In the genomic region with DNA sequence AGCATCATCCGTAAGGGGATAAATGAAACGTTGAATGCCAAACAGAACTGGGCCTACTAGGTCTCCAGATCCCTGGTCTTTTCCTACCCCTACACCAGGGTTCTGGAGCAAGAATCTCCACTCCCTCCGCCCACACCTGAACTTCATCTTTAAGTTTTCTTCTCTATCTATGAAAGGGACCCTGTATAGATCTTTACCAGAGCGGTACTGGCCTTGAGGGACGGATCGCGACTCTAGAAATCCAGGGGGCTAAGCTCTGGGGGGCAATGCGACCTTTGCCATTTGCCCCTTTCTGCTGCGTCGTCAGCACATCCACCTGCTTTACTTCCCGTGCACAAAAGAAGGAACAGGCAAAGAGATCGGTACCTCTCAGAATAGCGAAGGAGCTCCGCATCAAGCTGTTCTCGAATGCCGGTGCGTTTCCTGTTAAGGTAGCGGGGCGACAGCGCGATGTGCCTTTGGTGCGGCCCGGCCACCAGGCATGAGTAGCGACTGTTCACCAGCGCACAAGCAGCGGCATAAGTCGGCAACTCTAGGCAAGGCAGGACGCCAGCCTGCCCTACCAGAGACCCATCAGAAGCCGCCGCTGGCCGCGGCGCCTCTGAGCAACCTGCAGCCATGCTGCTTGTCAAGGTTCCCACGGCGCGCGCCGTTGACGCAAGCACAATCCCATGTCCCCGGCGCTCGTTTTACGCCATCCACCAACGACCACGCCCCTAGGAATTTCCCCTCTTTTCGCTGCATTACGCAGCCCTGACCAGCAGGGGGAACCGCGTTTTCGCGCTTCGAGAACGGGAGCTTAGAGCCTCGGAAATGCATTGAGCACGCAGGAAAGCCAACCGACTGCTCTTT, we compare ENCODE assay signal across 8 cellular contexts. TPM values are rescaled to one million over a fixed set of nuclear protein-coding genes. Genes with fewer than 3 reads are reported as not detected.
DNase-seq lines count a peak whose midpoint lies in the region; ATAC-seq, FAIRE-seq and TF ChIP-seq lines count a peak whose summit lies in the region.

Gene POLR1F (minus strand): TSS at position 641 of the 852 bp plus-strand sequence. CDS start 21 bp downstream, at position 620.

- peak; percentile 98 for TF ChIP-seq POLR2A in GM18505 (IDR thresholded peaks at IDR 0.05; ENCODE audit: borderline replicate concordance, extremely low read depth, insufficient read depth, insufficient read length)

- peak within 1 kb of the TSS; percentile 97 for H3K9ac ChIP-seq in astrocyte (ENCODE audit: low read length)
- peak within 1 kb of the TSS; percentile 92 for H3K9ac ChIP-seq in rectal smooth muscle tissue (ENCODE audit: low read length)

- no peaks in the 10 kb centered on the region for H3K9me3 ChIP-seq in astrocyte (ENCODE audit: insufficient read depth, low read depth, low read length)
- no peaks in the 10 kb centered on the region for H3K9me3 ChIP-seq in aorta (ENCODE audit: control insufficient read depth, low read length)

- peak; percentile 94 for TF ChIP-seq CTCF in astrocyte (IDR thresholded peaks at IDR 0.05; ENCODE audit: insufficient read depth, low read depth, low read length)

- H3K27ac ChIP-seq in astrocyte (ENCODE audit: low read depth, low read length) (peak within 1 kb of the TSS; percentile 89), rectal smooth muscle tissue (ENCODE audit: low read depth, low read length) (peak within 1 kb of the TSS; percentile 72), aorta (ENCODE audit: low read depth in 1 of 2, low read length in 2 of 2) (peak within 1 kb of the TSS in 1 of 2 donors; percentile 38)

- H4K20me1 ChIP-seq in astrocyte (ENCODE audit: insufficient read depth, low read length): no peaks in the 10 kb centered on the region

- intact Hi-C loops in aorta (cut with DNase I): no loop called here

- no peaks in the 10 kb centered on the region for H3K9me3 Mint-ChIP-seq in T-helper 2 cell treated with Interferon-gamma antibody and Interleukin-4, amounts not matched to agents 5 μg/mL and 100 μg/mL, for 36 hours
- no peaks in the 10 kb centered on the region for H3K9me3 Mint-ChIP-seq in astrocyte (ENCODE audit: unreplicated experiment)

- no peaks in the 10 kb centered on the region for H3K27me3 ChIP-seq in astrocyte (ENCODE audit: insufficient read depth, low read length)
- no peaks in the 10 kb centered on the region for H3K27me3 ChIP-seq in rectal smooth muscle tissue (ENCODE audit: control insufficient read depth, insufficient read depth, low read length)
- no peaks in the 10 kb centered on the region for H3K27me3 ChIP-seq in aorta (ENCODE audit: control insufficient read depth in 1 of 2, insufficient read depth in 2 of 2, low read length in 1 of 2)

- H3K36me3 Mint-ChIP-seq in T-helper 2 cell treated with Interferon-gamma antibody and Interleukin-4, amounts not matched to agents 5 μg/mL and 100 μg/mL, for 36 hours (ENCODE audit: low read depth): no peaks in the 10 kb centered on the region
- H3K36me3 Mint-ChIP-seq in astrocyte (ENCODE audit: low read depth, unreplicated experiment): no peaks in the 10 kb centered on the region

- peak within 1 kb of the TSS; percentile 93 for H3K27ac Mint-ChIP-seq in T-helper 2 cell treated with Interferon-gamma antibody and Interleukin-4, amounts not matched to agents 5 μg/mL and 100 μg/mL, for 36 hours
- peak within 1 kb of the TSS; percentile 97 for H3K27ac Mint-ChIP-seq in astrocyte (ENCODE audit: unreplicated experiment)

- FAIRE-seq in astrocyte (lab: Jason Lieb, UNC): peak; percentile 67

- peak within 1 kb of the TSS; percentile 99 for H3K4me3 Mint-ChIP-seq in T-helper 2 cell treated with Interferon-gamma antibody and Interleukin-4, amounts not matched to agents 5 μg/mL and 100 μg/mL, for 36 hours
- peak within 1 kb of the TSS; percentile 100 for H3K4me3 Mint-ChIP-seq in astrocyte (ENCODE audit: unreplicated experiment)

- peak within 1 kb of the TSS; percentile 84 for H3K4me2 ChIP-seq in astrocyte (ENCODE audit: low read length)

- H3K4me3 ChIP-seq in astrocyte (ENCODE audit: insufficient read depth, low read depth, low read length) (peak within 1 kb of the TSS; percentile 98), rectal smooth muscle tissue (ENCODE audit: low read length) (peak within 1 kb of the TSS; percentile 87), aorta (ENCODE audit: low read length in 2 of 2) (peak within 1 kb of the TSS; percentile 65 to 94)

- no peaks in the 10 kb centered on the region for H3K36me3 ChIP-seq in astrocyte (ENCODE audit: insufficient read depth, low read length)
- no peaks in the 10 kb centered on the region for H3K36me3 ChIP-seq in rectal smooth muscle tissue (ENCODE audit: control insufficient read depth, insufficient read depth, low read length)
- H3K36me3 ChIP-seq in aorta (ENCODE audit: control insufficient read depth in 1 of 2, insufficient read depth in 2 of 2, low read length in 1 of 2): no peaks in the 10 kb centered on the region

- 0 to 1% methylated on average over 56 of the region's 56 CpGs for WGBS in aorta, 2 donors

- H3K4me1 ChIP-seq in astrocyte (ENCODE audit: insufficient read depth, low read length): peaks cover 9% of the 10 kb centered on the region
- peaks cover 9% of the 10 kb centered on the region for H3K4me1 ChIP-seq in rectal smooth muscle tissue (ENCODE audit: control insufficient read depth, insufficient read depth, low read length)
- H3K4me1 ChIP-seq in aorta (ENCODE audit: control insufficient read depth in 1 of 2, insufficient read depth in 2 of 2, low read length in 2 of 2): no peaks in the 10 kb centered on the region

- peaks cover 51% of the 10 kb centered on the region for H3K79me2 ChIP-seq in astrocyte (ENCODE audit: insufficient read depth, low read length)

- ATAC-seq in GM18505 (IDR thresholded peaks at IDR 0.05; ENCODE audit: unreplicated experiment) (peak; percentile 99), HG02973 (IDR thresholded peaks at IDR 0.05; ENCODE audit: unreplicated experiment) (peak; percentile 96), aorta (ENCODE audit: low FRiP score) (peak; percentile 98)

- DNase-seq in NCI-H1930 (lab: John Stamatoyannopoulos, UW): peak; percentile 90 to 95
- peak; percentile 92 for DNase-seq in T-helper 2 cell treated with Interferon-gamma antibody and Interleukin-4, amounts not matched to agents 5 μg/mL and 100 μg/mL, for 36 hours (ENCODE audit: low spot score)
- DNase-seq in astrocyte (ENCODE audit: low read depth): peak; percentile 84
- peak; percentile 83 for DNase-seq in hepatic stellate cell (ENCODE audit: low spot score)
- DNase-seq in aorta: peak; percentile 95 to 98

- H3K4me1 Mint-ChIP-seq in T-helper 2 cell treated with Interferon-gamma antibody and Interleukin-4, amounts not matched to agents 5 μg/mL and 100 μg/mL, for 36 hours (ENCODE audit: low read depth): peaks cover 34% of the 10 kb centered on the region
- H3K4me1 Mint-ChIP-seq in astrocyte (ENCODE audit: low read depth, unreplicated experiment): peaks cover 13% of the 10 kb centered on the region

- H2AFZ ChIP-seq in astrocyte (ENCODE audit: low read depth, low read length): peak within 1 kb of the TSS; percentile 93

- peaks cover 10% of the 10 kb centered on the region for H3K27me3 Mint-ChIP-seq in T-helper 2 cell treated with Interferon-gamma antibody and Interleukin-4, amounts not matched to agents 5 μg/mL and 100 μg/mL, for 36 hours (ENCODE audit: low read depth)
- peaks cover 2% of the 10 kb centered on the region for H3K27me3 Mint-ChIP-seq in astrocyte (ENCODE audit: low read depth, unreplicated experiment)

RNA-seq across cellular contexts. Expression of gene POLR1F, which starts in this region (rescaled TPM):
- total RNA-seq in astrocyte (18.9 and 21.7 TPM in 2 replicates), aorta (10 to 100 TPM in 1 of 2 donors, 1 to 10 TPM in 1; 9.8 to 14.1 TPM)
- polyA plus RNA-seq in aorta: 1 to 10 TPM; 3.8 to 6.8 TPM
